Comparison of ENCODE assay signal across 14 cellular contexts in the genomic region with DNA sequence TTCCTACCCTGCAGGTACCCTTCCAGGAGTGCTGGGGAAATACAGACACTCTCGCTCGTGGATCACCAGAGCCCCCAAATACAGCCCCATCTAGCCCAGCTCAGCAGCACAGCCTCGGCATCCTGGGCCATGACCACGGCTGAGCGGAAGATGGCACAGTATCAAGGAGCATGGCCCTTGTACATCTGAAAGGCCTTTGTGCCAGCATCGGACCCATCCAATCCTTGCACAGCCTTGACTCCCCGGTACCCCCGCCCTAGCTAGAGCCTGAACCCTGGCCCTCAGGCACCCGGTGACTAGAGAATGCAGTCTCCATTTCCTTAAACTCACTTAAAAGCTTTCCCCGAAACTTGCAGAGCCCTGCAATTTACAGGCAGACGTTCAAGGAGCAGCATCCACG. TPM values are rescaled to one million over a fixed set of nuclear protein-coding genes. Genes with fewer than 3 reads are reported as not detected.
DNase-seq lines count a peak whose midpoint lies in the region; ATAC-seq and TF ChIP-seq lines count a peak whose summit lies in the region.
"Had no signal": no experiment of that assay in that cellular context is flagged by ENCODE, and none has a peak within 500 bp of the region (broad histone marks: within the 10 kb centered on the region; RNA-seq: fewer than 3 reads in every experiment).

No MANE protein-coding gene starts in this region.

- TF ChIP-seq POLR2A in suprapubic skin (IDR thresholded peaks at IDR 0.05) (no peak), erythroblast (IDR thresholded peaks at IDR 0.05; ENCODE audit: low read length) (no peak)

- H3K9me2 ChIP-seq in SK-N-SH, result no peaks in the 10 kb centered on the region

- peak overlapping the region; percentile 11 for H3K27ac Mint-ChIP-seq in neural progenitor cell

- H3K9ac ChIP-seq in SK-N-SH (no peak overlapping the region; the same call in 1 of the 2 replicates), neural progenitor cell (no peak overlapping the region)

- H3K9me3 ChIP-seq in SK-N-SH (no peaks in the 10 kb centered on the region), neural progenitor cell (ENCODE audit: low read depth) (no peaks in the 10 kb centered on the region), suprapubic skin (no peaks in the 10 kb centered on the region)
- H3K9me3 ChIP-seq: ovary had no signal

- H3K4me3 ChIP-seq in SK-N-SH (ENCODE audit: low read depth in 2 of 2, low read length in 1 of 2), result no peak overlapping the region
- H3K4me3 ChIP-seq in coronary artery, result no peak overlapping the region
- H3K4me3 ChIP-seq in neural progenitor cell, result no peak overlapping the region
- no peak overlapping the region for H3K4me3 ChIP-seq in suprapubic skin
- H3K4me3 ChIP-seq: ovary had no signal

- no peaks in the 10 kb centered on the region for H3K36me3 ChIP-seq in SK-N-SH (replicated peaks in 1 of 2; ENCODE audit: control insufficient read depth in 1 of 2, insufficient read depth in 2 of 2, low read length in 1 of 2)
- no peaks in the 10 kb centered on the region for H3K36me3 ChIP-seq in neural progenitor cell
- H3K36me3 ChIP-seq in suprapubic skin, result peaks cover 18% of the 10 kb centered on the region
- H3K36me3 ChIP-seq: ovary had no signal

- H4K20me1 ChIP-seq in SK-N-SH (ENCODE audit: insufficient read depth) (0 out of 2 replicates have a peak, but pooled peaks cover 6% of the 10 kb centered on the region), neural progenitor cell (ENCODE audit: low read depth) (peaks cover 95% of the 10 kb centered on the region)

- POLR2A ChIA-PET in SK-N-SH (lab: Yijun Ruan, JAX), result no interaction called here

- peaks cover 10% of the 10 kb centered on the region for H3K27me3 Mint-ChIP-seq in neural progenitor cell (ENCODE audit: insufficient read depth, low read depth)
- peaks cover 12% of the 10 kb centered on the region for H3K27me3 Mint-ChIP-seq in activated T-cell treated with anti-CD3 and anti-CD28 coated beads, Interleukin-2, amount 50 U/mL, for 4 hours (ENCODE audit: low read depth)

- TF ChIP-seq EP300 in SK-N-SH (IDR thresholded peaks at IDR 0.05; ENCODE audit: borderline replicate concordance in 1 of 2, low read depth in 1 of 2, low read length in 1 of 2) (no peak), suprapubic skin (IDR thresholded peaks at IDR 0.05) (no peak)

- H3K27ac ChIP-seq in SK-N-SH (ENCODE audit: low read depth in 2 of 2, low read length in 1 of 2) (peak overlapping the region in 1 of 2 experiments; percentile 39; a peak in 1 of 4 replicates), coronary artery (peak overlapping the region in 1 of 2 donors; percentile 27), neural progenitor cell (no peak overlapping the region), suprapubic skin (peak overlapping the region; percentile 69)
- H3K27ac ChIP-seq: 22Rv1 had no signal

- H3K4me1 Mint-ChIP-seq in neural progenitor cell, result peaks cover 61% of the 10 kb centered on the region
- H3K4me1 Mint-ChIP-seq in activated T-cell treated with anti-CD3 and anti-CD28 coated beads, Interleukin-2, amount 50 U/mL, for 4 hours (ENCODE audit: low read depth), result peaks cover 29% of the 10 kb centered on the region

- TF ChIP-seq RAD21 in SK-N-SH (IDR thresholded peaks at IDR 0.05; ENCODE audit: low read length), result no peak

- no peak for ATAC-seq in SK-N-SH treated with all-trans-retinoic acid at 6 μM for 48 hours
- no peak for ATAC-seq in activated T-cell treated with anti-CD3 and anti-CD28 coated beads, Interleukin-2, amount 50 U/mL, for 4 hours
- no peak for ATAC-seq in HG02763 (IDR thresholded peaks at IDR 0.05; ENCODE audit: unreplicated experiment)

- WGBS in SK-N-SH (ENCODE audit: low lambda C conversion rate), result 88% methylated on average over 3 of the region's 12 CpGs
- 78% methylated on average over 12 of the region's 12 CpGs for WGBS in suprapubic skin

- no peak overlapping the region for H2AFZ ChIP-seq in SK-N-SH (ENCODE audit: low read depth)
- no peak overlapping the region for H2AFZ ChIP-seq in neural progenitor cell (replicated peaks)

- peaks cover 7% of the 10 kb centered on the region for H3K36me3 Mint-ChIP-seq in neural progenitor cell
- no peaks in the 10 kb centered on the region for H3K36me3 Mint-ChIP-seq in activated T-cell treated with anti-CD3 and anti-CD28 coated beads, Interleukin-2, amount 50 U/mL, for 4 hours (ENCODE audit: insufficient read depth)

- peaks cover 14 to 50% of the 10 kb centered on the region in 2 experiments; a peak in 3 of 4 replicates for H3K4me1 ChIP-seq in SK-N-SH (ENCODE audit: control insufficient read depth in 1 of 2, insufficient read depth in 2 of 2, low read depth in 1 of 2, low read length in 1 of 2)
- peaks cover 44% of the 10 kb centered on the region for H3K4me1 ChIP-seq in neural progenitor cell
- peaks cover 67% of the 10 kb centered on the region for H3K4me1 ChIP-seq in suprapubic skin

- CTCF ChIA-PET in SK-N-SH (lab: Yijun Ruan, JAX), result interaction anchor here (1.4 kb wide), 1 partner anchor 47 kb away, joined by 4 read pairs; no protein-coding TSS in a partner anchor

- no peaks in the 10 kb centered on the region for H3K27me3 ChIP-seq in SK-N-SH (ENCODE audit: insufficient read depth)
- no peaks in the 10 kb centered on the region for H3K27me3 ChIP-seq in neural progenitor cell
- no peaks in the 10 kb centered on the region for H3K27me3 ChIP-seq in suprapubic skin
- H3K27me3 ChIP-seq: ovary had no signal

- H3K9me3 Mint-ChIP-seq in neural progenitor cell, result no peaks in the 10 kb centered on the region
- no peaks in the 10 kb centered on the region for H3K9me3 Mint-ChIP-seq in activated T-cell treated with anti-CD3 and anti-CD28 coated beads, Interleukin-2, amount 50 U/mL, for 4 hours

- TF ChIP-seq CTCF in SK-N-SH (IDR thresholded peaks at IDR 0.05) (no peak), coronary artery (IDR thresholded peaks at IDR 0.05) (no peak), neural progenitor cell (IDR thresholded peaks at IDR 0.05) (no peak), suprapubic skin (IDR thresholded peaks at IDR 0.05) (no peak)

- no peak for DNase-seq in SK-N-SH
- peak; percentile 67 for DNase-seq in coronary artery (ENCODE audit: low spot score)
- no peak for DNase-seq in neural progenitor cell (ENCODE audit: low spot score)
- DNase-seq in suprapubic skin (ENCODE audit: low spot score in 2 of 2), result peak; percentile 40 to 61
- no peak for DNase-seq in activated T-cell treated with anti-CD3 and anti-CD28 coated beads, Interleukin-2, amount 50 U/mL, for 4 hours
- DNase-seq in erythroblast (lab: John Stamatoyannopoulos, UW), result no peak
- DNase-seq: activated CD4-positive, alpha-beta T cell treated with anti-CD3 and anti-CD28 coated beads, Interleukin-2, amount 50 U/mL, for 4 hours; activated gamma-delta T cell; NCI-H2107; SHP77 had no signal

- H3K79me2 ChIP-seq in SK-N-SH (ENCODE audit: insufficient read depth) (peaks cover 42% of the 10 kb centered on the region), neural progenitor cell (ENCODE audit: low read depth) (peaks cover 87% of the 10 kb centered on the region)

- H3K4me3 Mint-ChIP-seq in neural progenitor cell, result peak overlapping the region; percentile 66
- no peak overlapping the region for H3K4me3 Mint-ChIP-seq in activated T-cell treated with anti-CD3 and anti-CD28 coated beads, Interleukin-2, amount 50 U/mL, for 4 hours

- H3F3A ChIP-seq in SK-N-SH (replicated peaks; ENCODE audit: insufficient read depth) (peaks cover 5% of the 10 kb centered on the region), neural progenitor cell (ENCODE audit: low read depth) (peaks cover 10% of the 10 kb centered on the region)

- H3K4me2 ChIP-seq in SK-N-SH (peak overlapping the region; percentile 25; the same call in 1 of the 2 replicates), neural progenitor cell (no peak overlapping the region)

TF ChIP-seq in SK-N-SH, 30 proteins besides CTCF, POLR2A, EP300 and RAD21 (continues in another document):
- TF ChIP-seq SMC3 (IDR thresholded peaks at IDR 0.05; ENCODE audit: low read depth, low read length), result no peak

TF ChIP-seq in SK-N-SH treated with all-trans-retinoic acid at 6 μM for 48 hours, 23 proteins besides CTCF, POLR2A, EP300 and RAD21 (continues in another document):
- TF ChIP-seq, protein P1, sequence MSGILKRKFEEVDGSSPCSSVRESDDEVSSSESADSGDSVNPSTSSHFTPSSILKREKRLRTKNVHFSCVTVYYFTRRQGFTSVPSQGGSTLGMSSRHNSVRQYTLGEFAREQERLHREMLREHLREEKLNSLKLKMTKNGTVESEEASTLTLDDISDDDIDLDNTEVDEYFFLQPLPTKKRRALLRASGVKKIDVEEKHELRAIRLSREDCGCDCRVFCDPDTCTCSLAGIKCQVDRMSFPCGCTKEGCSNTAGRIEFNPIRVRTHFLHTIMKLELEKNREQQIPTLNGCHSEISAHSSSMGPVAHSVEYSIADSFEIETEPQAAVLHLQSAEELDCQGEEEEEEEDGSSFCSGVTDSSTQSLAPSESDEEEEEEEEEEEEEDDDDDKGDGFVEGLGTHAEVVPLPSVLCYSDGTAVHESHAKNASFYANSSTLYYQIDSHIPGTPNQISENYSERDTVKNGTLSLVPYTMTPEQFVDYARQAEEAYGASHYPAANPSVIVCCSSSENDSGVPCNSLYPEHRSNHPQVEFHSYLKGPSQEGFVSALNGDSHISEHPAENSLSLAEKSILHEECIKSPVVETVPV (CRISPR knock-in tag; IDR thresholded peaks at IDR 0.05), result no peak
- no peak for TF ChIP-seq ZFP3 (CRISPR knock-in tag; IDR thresholded peaks at IDR 0.05)

RNA-seq across cellular contexts. Expression of gene ZNF516, which starts 48.7 kb away (rescaled TPM):
- polyA plus RNA-seq in SK-N-SH (2012; rRNA removed), result 3.4 and 4.4 TPM in 2 replicates
- 2.8 and 2.9 TPM in 2 replicates for polyA plus RNA-seq in SK-N-SH (2012; cell fraction: cytosol; rRNA removed)
- polyA plus RNA-seq in SK-N-SH (2012; cell fraction: nucleus; rRNA removed), result 10.3 and 10.8 TPM in 2 replicates
- total RNA-seq in neural progenitor cell (ENCODE audit: low replicate concordance) (45.5 and 83.3 TPM in 2 replicates), suprapubic skin (10 to 100 TPM; 20.5 to 55.4 (median 22.4) TPM)
- 1 to 10 TPM; 3.0 to 4.3 (median 4.0) TPM for total RNA-seq in activated T-cell treated with anti-CD3 and anti-CD28 coated beads, Interleukin-2, amount 50 U/mL, for 4 hours

Comparison
In these comparisons a context has a peak if more than half of its experiments do, and no peak if none do; other contexts are left out.
1. DNase-seq: peak in coronary artery (single experiment) and suprapubic skin (2 of 2); none in SK-N-SH (single experiment), neural progenitor cell (single experiment), activated T-cell treated with anti-CD3 and anti-CD28 coated beads, Interleukin-2, amount 50 U/mL, for 4 hours (single experiment) and erythroblast (0 of 2).